19 cellular contexts compared by ENCODE assay signal in the genomic region with DNA sequence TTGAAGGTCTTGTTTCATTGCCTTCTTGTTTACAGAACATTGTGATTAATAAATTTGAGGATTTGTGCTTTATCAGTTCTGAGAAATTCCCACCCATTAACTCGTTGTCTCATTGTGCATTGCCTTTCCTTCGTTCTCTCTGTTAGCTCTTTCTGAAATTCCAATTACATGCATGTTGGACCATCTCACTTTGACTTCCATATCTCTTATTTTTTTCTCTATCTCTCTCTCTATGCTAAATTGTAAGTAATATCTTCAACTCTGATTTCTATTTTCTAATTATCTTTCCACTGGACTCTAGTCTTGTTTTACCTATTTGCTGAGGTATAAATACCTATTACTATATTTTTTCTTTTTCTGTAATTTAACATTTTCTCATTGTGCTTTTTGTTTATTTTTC.
"Had no signal": no experiment of that assay in that cellular context is flagged by ENCODE, and none has a peak within 500 bp of the region (broad histone marks: within the 10 kb centered on the region; RNA-seq: fewer than 3 reads in every experiment).

No MANE protein-coding gene starts in this region.

- H3K36me3 Mint-ChIP-seq: naive B cell, type B pancreatic cell had no signal

- H3K4me3 ChIP-seq: body of pancreas, dorsolateral prefrontal cortex, gastrocnemius medialis, mucosa of descending colon, prostate gland, right atrium auricular region, testis had no signal

- H3K9me3 ChIP-seq: body of pancreas, gastrocnemius medialis, mucosa of descending colon, prostate gland, right atrium auricular region, testis had no signal

- H3K4me1 ChIP-seq: testis had no signal

- H3K9me3 Mint-ChIP-seq: activated T-cell treated with anti-CD3 and anti-CD28 coated beads, Interleukin-2, amount 50 U/mL, for 72 hours; naive B cell; type B pancreatic cell had no signal

- DNase-seq: activated CD4-positive, alpha-beta T cell treated with anti-CD3 and anti-CD28 coated beads for 1 hour; activated CD4-positive, alpha-beta T cell treated with anti-CD3 and anti-CD28 coated beads, Interleukin-2, amount 50 U/mL, for 4 hours; activated gamma-delta T cell treated with Interleukin-2 at 50 U/mL for 16 hours; activated T-cell treated with anti-CD3 and anti-CD28 coated beads, Interleukin-2, amount 50 U/mL, for 72 hours; amygdala; body of pancreas; dorsolateral prefrontal cortex; gastrocnemius medialis; head of caudate nucleus; kidney glomerular epithelial cell; left ventricle myocardium superior; mucosa of descending colon; naive B cell; stimulated activated CD4-positive, alpha-beta T cell treated with anti-CD3 and anti-CD28 coated beads, Interleukin-2, amount 100 ng/mL, for 24 hours; testis; WERI-Rb-1 had no signal

- H3K27me3 Mint-ChIP-seq: naive B cell, type B pancreatic cell had no signal

- H3K27ac ChIP-seq: body of pancreas, dorsolateral prefrontal cortex, gastrocnemius medialis, right atrium auricular region, testis, WERI-Rb-1 had no signal

- H3K4me3 Mint-ChIP-seq: naive B cell, type B pancreatic cell had no signal

- H3K36me3 ChIP-seq: gastrocnemius medialis, prostate gland, right atrium auricular region, WERI-Rb-1 had no signal

- H3K27me3 ChIP-seq: body of pancreas, dorsolateral prefrontal cortex, gastrocnemius medialis, right atrium auricular region, testis had no signal

- H3K27ac Mint-ChIP-seq: naive B cell, type B pancreatic cell had no signal

- ATAC-seq: body of pancreas, gastrocnemius medialis, left ventricle myocardium superior, mucosa of descending colon had no signal
